Comparison of ENCODE assay signal across 8 cellular contexts in genomic region chr3:63228677-63229076, GRCh38. TPM values are rescaled to one million over a fixed set of nuclear protein-coding genes. Genes with fewer than 3 reads are reported as not detected.
A peak's percentile ranks its signal among the peaks of the same experiment; 100 is the strongest.
DNase-seq lines count a peak whose midpoint lies in the region; ATAC-seq, FAIRE-seq and TF ChIP-seq lines count a peak whose summit lies in the region.

No MANE protein-coding gene starts in this region.

- no peaks in the 10 kb centered on the region for H3K4me1 Mint-ChIP-seq in memory B cell

- FAIRE-seq in GM18507 (lab: Jason Lieb, UNC) (peak; percentile 24), colon (lab: Jason Lieb, UNC) (peak; percentile 21)

- WGBS in aorta, 2 donors: 7 to 9% methylated on average over 6 of the region's 6 CpGs

- intact Hi-C loops in aorta (cut with DNase I): no loop called here

- peak; percentile 57 for TF ChIP-seq CTCF in AG09309 (IDR thresholded peaks at IDR 0.05; ENCODE audit: control insufficient read depth, insufficient read depth, low read depth, low read length, missing control alignments)

- no peaks in the 10 kb centered on the region for H3K27me3 ChIP-seq in aorta (ENCODE audit: control insufficient read depth in 1 of 2, insufficient read depth in 2 of 2, low read length in 1 of 2)

- H3K27me3 Mint-ChIP-seq in memory B cell: no peaks in the 10 kb centered on the region

- H3K36me3 Mint-ChIP-seq in memory B cell: no peaks in the 10 kb centered on the region

- H3K9me3 ChIP-seq in aorta (ENCODE audit: control insufficient read depth, low read length): no peaks in the 10 kb centered on the region

- H3K27ac ChIP-seq in aorta (ENCODE audit: low read depth in 1 of 2, low read length in 2 of 2): no peak overlapping the region

- H3K4me3 Mint-ChIP-seq in memory B cell: peak overlapping the region; percentile 30

- DNase-seq in AG09309 (ENCODE audit: low read depth) (peak; percentile 16), GM18507 (ENCODE audit: extremely low spot score, insufficient read length, low read depth) (no peak), NCI-H524 treated with DMSO at 0.1 percent for 48 hours (lab: John Stamatoyannopoulos, UW) (peak; percentile 31), memory B cell (ENCODE audit: low spot score in 2 of 2) (peak in 1 of 2 donors; percentile 1), 8988T (no peak), aorta (no peak)

- no peaks in the 10 kb centered on the region for H3K36me3 ChIP-seq in aorta (ENCODE audit: control insufficient read depth in 1 of 2, insufficient read depth in 2 of 2, low read length in 1 of 2)

- peak; percentile 76 for ATAC-seq in HG03045 (IDR thresholded peaks at IDR 0.05; ENCODE audit: unreplicated experiment)
- ATAC-seq in memory B cell (ENCODE audit: low read depth): peak; percentile 60
- no peak for ATAC-seq in aorta (ENCODE audit: low FRiP score)

- no peak overlapping the region for H3K27ac Mint-ChIP-seq in memory B cell

- no peaks in the 10 kb centered on the region for H3K9me3 Mint-ChIP-seq in memory B cell

- no peak overlapping the region for H3K4me3 ChIP-seq in AG09309 (ENCODE audit: control insufficient read depth, low read depth, low read length)
- H3K4me3 ChIP-seq in aorta (ENCODE audit: low read length in 2 of 2): no peak overlapping the region

- H3K4me1 ChIP-seq in aorta (ENCODE audit: control insufficient read depth in 1 of 2, insufficient read depth in 2 of 2, low read length in 2 of 2): no peaks in the 10 kb centered on the region

RNA-seq across cellular contexts. Expression of gene SYNPR, which starts 49.4 kb away (rescaled TPM):
- total RNA-seq in aorta: not detected
- not detected for polyA plus RNA-seq in aorta

Comparison
In these comparisons a context has a peak if more than half of its experiments do, and no peak if none do; other contexts are left out.
1. DNase-seq: peak in AG09309 (single experiment) and NCI-H524 treated with DMSO at 0.1 percent for 48 hours (single experiment); none in GM18507 (single experiment), 8988T (single experiment) and aorta (0 of 2).